21 cellular contexts compared by ENCODE assay signal in the genomic region with DNA sequence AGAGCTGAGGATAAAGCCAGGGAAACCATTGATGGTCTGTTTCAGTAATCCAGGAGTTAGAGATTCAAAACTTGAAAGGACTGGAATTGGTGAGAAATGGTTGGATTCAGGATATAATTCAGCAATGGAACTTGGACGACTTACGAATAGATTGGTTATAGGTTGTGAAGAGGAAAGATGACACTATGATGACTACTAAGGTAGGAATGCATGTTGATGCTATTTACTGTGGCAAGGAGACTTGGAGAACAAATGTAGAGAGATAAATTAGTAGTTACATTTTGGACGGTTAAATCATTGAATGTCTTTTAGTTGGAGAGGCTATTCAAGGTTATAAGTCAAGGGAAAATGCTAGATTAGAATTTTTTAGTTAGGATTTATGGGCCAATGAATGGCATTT.
"Had no signal": no experiment of that assay in that cellular context is flagged by ENCODE, and none has a peak within 500 bp of the region (broad histone marks: within the 10 kb centered on the region; RNA-seq: fewer than 3 reads in every experiment).

No MANE protein-coding gene starts in this region.

- H3K4me1 ChIP-seq: heart right ventricle, lower lobe of right lung, sigmoid colon, spleen, upper lobe of left lung had no signal

- ATAC-seq: activated CD8-positive, alpha-beta memory T cell treated with anti-CD3 and anti-CD28 coated beads, Interleukin-2, amount 10 ng/mL, durations not matched to agents 7 days and 5 days; activated T-helper 17 cell treated with anti-CD3 and anti-CD28 coated beads, Interleukin-2, amount 50 U/mL, for 72 hours; heart right ventricle; lower lobe of right lung; stimulated activated memory B cell treated with anti-CD40 and anti-IgM and Interleukin-4, amounts not matched to agents 10 μg/mL and 1 μg/mL and 100 μg/mL, for 72 hours; T-cell had no signal

- H3K9me3 ChIP-seq: heart right ventricle, lower lobe of right lung, sigmoid colon, spleen, thoracic aorta, upper lobe of left lung had no signal

- H3K27me3 ChIP-seq: dorsolateral prefrontal cortex, heart right ventricle, sigmoid colon, spleen, upper lobe of left lung had no signal

- H3K27ac ChIP-seq: dorsolateral prefrontal cortex, heart right ventricle, lower lobe of right lung, sigmoid colon, spleen, thoracic aorta, upper lobe of left lung had no signal

- H3K4me3 ChIP-seq: dorsolateral prefrontal cortex, heart right ventricle, lower lobe of right lung, sigmoid colon, spleen, thoracic aorta, upper lobe of left lung had no signal

- H3K36me3 ChIP-seq: heart right ventricle, lower lobe of right lung, sigmoid colon, spleen, thoracic aorta, upper lobe of left lung had no signal

- DNase-seq: activated CD4-positive, alpha-beta memory T cell treated with anti-CD3 and anti-CD28 coated beads, Interleukin-2, amount 10 ng/mL, durations not matched to agents 7 days and 5 days; activated CD4-positive, alpha-beta T cell treated with anti-CD3 and anti-CD28 coated beads for 48 hours; activated CD4-positive, CD25-positive, alpha-beta regulatory T cell; activated CD8-positive, alpha-beta memory T cell treated with anti-CD3 and anti-CD28 coated beads, Interleukin-2, amount 10 ng/mL, durations not matched to agents 7 days and 5 days; activated naive CD4-positive, alpha-beta T cell treated with Interleukin-2 at 50 U/mL for 16 hours; activated naive CD8-positive, alpha-beta T cell treated with anti-CD3 and anti-CD28 coated beads, Interleukin-2, amount 10 ng/mL, durations not matched to agents 7 days and 5 days; amygdala; caudate nucleus; dorsolateral prefrontal cortex; erythroblast; heart right ventricle; lower lobe of right lung; nucleus accumbens; sigmoid colon; spleen; stimulated activated CD4-positive, alpha-beta T cell treated with anti-CD3 and anti-CD28 coated beads, Interleukin-4, amount 100 ng/mL, for 4 hours; T-cell; upper lobe of left lung had no signal
